12 cellular contexts compared by ENCODE assay signal in genomic region chr2:152337511-152337903, GRCh38. TPM values are rescaled to one million over a fixed set of nuclear protein-coding genes. Genes with fewer than 3 reads are reported as not detected.
DNase-seq lines count a peak whose midpoint lies in the region; ATAC-seq and TF ChIP-seq lines count a peak whose summit lies in the region.
"Had no signal": no experiment of that assay in that cellular context is flagged by ENCODE, and none has a peak within 500 bp of the region (broad histone marks: within the 10 kb centered on the region; RNA-seq: fewer than 3 reads in every experiment).

No MANE protein-coding gene starts in this region.

- no peak overlapping the region for H3K27ac ChIP-seq in ectodermal cell (ENCODE audit: insufficient read depth, low read depth, low read length, poor library complexity, severe bottlenecking)
- H3K27ac ChIP-seq: WERI-Rb-1 had no signal

- H3K9me3 Mint-ChIP-seq in activated naive CD8-positive, alpha-beta T cell (ENCODE audit: low read depth): no peaks in the 10 kb centered on the region
- H3K9me3 Mint-ChIP-seq in activated naive CD8-positive, alpha-beta T cell treated with anti-CD3 and anti-CD28 coated beads for 36 hours: no peaks in the 10 kb centered on the region
- no peaks in the 10 kb centered on the region for H3K9me3 Mint-ChIP-seq in natural killer cell treated with Interleukin-12 subunit alpha and Interleukin-12 subunit beta and Interleukin-15 and Interleukin-18, amount 100 ng/mL, for 72 hours

- H3K4me1 Mint-ChIP-seq in activated naive CD8-positive, alpha-beta T cell (ENCODE audit: low read depth): peaks cover 9% of the 10 kb centered on the region
- peaks cover 5% of the 10 kb centered on the region for H3K4me1 Mint-ChIP-seq in activated naive CD8-positive, alpha-beta T cell treated with anti-CD3 and anti-CD28 coated beads for 36 hours
- peaks cover 12 to 17% of the 10 kb centered on the region in 2 donors for H3K4me1 Mint-ChIP-seq in natural killer cell treated with Interleukin-12 subunit alpha and Interleukin-12 subunit beta and Interleukin-15 and Interleukin-18, amount 100 ng/mL, for 72 hours (ENCODE audit: low read depth in 2 of 2)

- ATAC-seq in natural killer cell treated with Interleukin-12 subunit alpha and Interleukin-12 subunit beta and Interleukin-15 and Interleukin-18, amount 100 ng/mL, for 72 hours: no peak

- peak overlapping the region; percentile 81 for H3K4me3 Mint-ChIP-seq in activated naive CD8-positive, alpha-beta T cell
- H3K4me3 Mint-ChIP-seq in activated naive CD8-positive, alpha-beta T cell treated with anti-CD3 and anti-CD28 coated beads for 36 hours: no peak overlapping the region
- H3K4me3 Mint-ChIP-seq in natural killer cell treated with Interleukin-12 subunit alpha and Interleukin-12 subunit beta and Interleukin-15 and Interleukin-18, amount 100 ng/mL, for 72 hours: peak overlapping the region; percentile 55

- DNase-seq in activated naive CD8-positive, alpha-beta T cell treated with anti-CD3 and anti-CD28 coated beads for 36 hours: no peak
- no peak for DNase-seq in natural killer cell treated with Interleukin-12 subunit alpha and Interleukin-12 subunit beta and Interleukin-15 and Interleukin-18, amount 100 ng/mL, for 72 hours (ENCODE audit: low spot score)
- DNase-seq in GM13977 (ENCODE audit: low spot score) (no peak), anterior cingulate cortex (lab: John Stamatoyannopoulos, UW) (no peak), NCI-H187 (lab: John Stamatoyannopoulos, UW) (no peak)
- no peak for DNase-seq in activated effector memory CD4-positive, alpha-beta T cell treated with anti-CD3 and anti-CD28 coated beads, Interleukin-2, amount 50 U/mL, for 16 hours
- DNase-seq: activated effector memory CD4-positive, alpha-beta T cell treated with Interleukin-2 at 50 U/mL for 16 hours; NCI-H1105 treated with DMSO at 0.1 percent for 48 hours had no signal

- peaks cover 7% of the 10 kb centered on the region for H3K27me3 ChIP-seq in ectodermal cell (ENCODE audit: control insufficient read depth, insufficient read depth, low read length, poor library complexity, severe bottlenecking)
- H3K27me3 ChIP-seq: right atrium auricular region had no signal

- 63 to 64% methylated on average over 2 of the region's 2 CpGs for WGBS in ectodermal cell, 2 experiments

- H3K9me3 ChIP-seq in ectodermal cell (ENCODE audit: control insufficient read depth, low read length): no peaks in the 10 kb centered on the region
- H3K9me3 ChIP-seq: right atrium auricular region had no signal

- in situ Hi-C loops in GM13977 (cut with MboI; ENCODE audit: low pct_unique_long_range_greater_than_20kb, low sequenced_read_pairs, unreplicated experiment): no loop called here

- no peak overlapping the region for H3K27ac Mint-ChIP-seq in activated naive CD8-positive, alpha-beta T cell
- H3K27ac Mint-ChIP-seq in activated naive CD8-positive, alpha-beta T cell treated with anti-CD3 and anti-CD28 coated beads for 36 hours: no peak overlapping the region
- H3K27ac Mint-ChIP-seq in natural killer cell treated with Interleukin-12 subunit alpha and Interleukin-12 subunit beta and Interleukin-15 and Interleukin-18, amount 100 ng/mL, for 72 hours: no peak overlapping the region

- no peaks in the 10 kb centered on the region for H3K36me3 Mint-ChIP-seq in activated naive CD8-positive, alpha-beta T cell
- no peaks in the 10 kb centered on the region for H3K36me3 Mint-ChIP-seq in activated naive CD8-positive, alpha-beta T cell treated with anti-CD3 and anti-CD28 coated beads for 36 hours
- H3K36me3 Mint-ChIP-seq in natural killer cell treated with Interleukin-12 subunit alpha and Interleukin-12 subunit beta and Interleukin-15 and Interleukin-18, amount 100 ng/mL, for 72 hours: no peaks in the 10 kb centered on the region

- H3K36me3 ChIP-seq in ectodermal cell (ENCODE audit: control insufficient read depth, insufficient read depth, low read length): no peaks in the 10 kb centered on the region
- H3K36me3 ChIP-seq: right atrium auricular region, WERI-Rb-1 had no signal

- TF ChIP-seq CTCF in GM13977 (IDR thresholded peaks at IDR 0.05; ENCODE audit: extremely low read depth, insufficient read depth, missing control alignments): no peak

- H3K4me3 ChIP-seq in ectodermal cell (ENCODE audit: insufficient read depth, low read depth, low read length): peak overlapping the region; percentile 65

- peaks cover 11% of the 10 kb centered on the region for H3K4me1 ChIP-seq in ectodermal cell (ENCODE audit: control insufficient read depth, insufficient read depth, low read length)

- peaks cover 36% of the 10 kb centered on the region for H3K27me3 Mint-ChIP-seq in activated naive CD8-positive, alpha-beta T cell
- peaks cover 43% of the 10 kb centered on the region for H3K27me3 Mint-ChIP-seq in activated naive CD8-positive, alpha-beta T cell treated with anti-CD3 and anti-CD28 coated beads for 36 hours
- peaks cover 41 to 56% of the 10 kb centered on the region in 2 donors for H3K27me3 Mint-ChIP-seq in natural killer cell treated with Interleukin-12 subunit alpha and Interleukin-12 subunit beta and Interleukin-15 and Interleukin-18, amount 100 ng/mL, for 72 hours

RNA-seq across cellular contexts. Expression of gene FMNL2, which starts 2.5 kb away (rescaled TPM):
- 1 to 10 TPM in 1 of 2 experiments, under 1 TPM in 1; 0.98 to 1.3 TPM for total RNA-seq in activated naive CD8-positive, alpha-beta T cell treated with anti-CD3 and anti-CD28 coated beads for 36 hours
- polyA plus RNA-seq in ectodermal cell (2013, experiment 1 of 4): 67.7 TPM
- polyA plus RNA-seq in ectodermal cell (2013, experiment 2 of 4): 79.9 TPM
- 60.2 TPM for polyA plus RNA-seq in ectodermal cell (2013, experiment 3 of 4)
- 68.1 TPM for polyA plus RNA-seq in ectodermal cell (2013, experiment 4 of 4)
- under 1 TPM; 0.48 to 0.70 TPM for total RNA-seq in natural killer cell treated with Interleukin-12 subunit alpha and Interleukin-12 subunit beta and Interleukin-15 and Interleukin-18, amount 100 ng/mL, for 72 hours
